11 cellular contexts compared by ENCODE assay signal in the genomic region with DNA sequence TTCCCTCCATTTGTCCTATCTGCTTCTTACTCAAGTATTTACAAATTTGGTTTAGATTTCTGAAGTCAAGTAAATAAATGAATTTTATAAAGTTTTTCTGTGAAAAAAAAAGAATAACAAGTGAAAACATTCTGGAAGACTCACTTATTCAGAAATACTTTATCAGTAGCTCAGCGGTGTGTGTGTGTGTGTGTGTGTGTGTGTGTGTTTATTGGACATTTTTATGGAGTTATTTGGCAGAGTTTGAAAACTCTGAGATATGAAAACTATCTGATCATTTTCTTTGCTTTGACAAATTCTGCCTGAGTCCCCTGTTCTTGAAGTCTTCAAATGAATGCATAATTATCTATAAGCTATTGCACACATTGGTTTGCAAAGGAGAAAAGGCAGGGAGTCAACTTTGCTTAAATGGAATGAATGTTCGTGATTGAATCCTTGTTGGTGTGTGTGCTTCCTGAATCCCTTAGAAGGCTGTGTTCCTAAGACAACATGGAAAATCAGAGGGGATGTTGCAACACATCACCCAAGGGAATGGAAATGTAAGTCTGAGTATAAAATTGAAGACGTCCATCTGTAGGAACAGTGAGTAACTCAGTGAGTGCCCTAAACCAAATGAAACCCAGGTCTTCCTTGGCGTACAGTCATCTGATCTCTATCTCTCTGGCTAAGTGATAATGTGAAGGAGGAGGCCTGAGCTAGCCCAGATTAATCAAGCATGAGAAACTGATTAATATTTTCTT.
DNase-seq lines count a peak whose midpoint lies in the region; ATAC-seq, FAIRE-seq and TF ChIP-seq lines count a peak whose summit lies in the region.
"Had no signal": no experiment of that assay in that cellular context is flagged by ENCODE, and none has a peak within 500 bp of the region (broad histone marks: within the 10 kb centered on the region; RNA-seq: fewer than 3 reads in every experiment).

No MANE protein-coding gene starts in this region.

- H3K27me3 ChIP-seq in endothelial cell of umbilical vein (ENCODE audit: control insufficient read depth in 2 of 2, insufficient read depth in 2 of 2, low read length in 2 of 2): no peaks in the 10 kb centered on the region

- no peak overlapping the region for H3K4me2 ChIP-seq in endothelial cell of umbilical vein (ENCODE audit: insufficient read depth, low read length)

- BruUV-seq in endothelial cell of umbilical vein (replicated peaks; lab: Mats Ljungman, UMichigan): no TSS peak

- no peak overlapping the region for H3K4me3 Mint-ChIP-seq in nephron
- H3K4me3 Mint-ChIP-seq: memory B cell had no signal

- CTCF ChIA-PET in endothelial cell of umbilical vein (lab: Charles Lee): interaction anchor here (1.1 to 1.6 kb wide), 4 partner anchors 10 to 515 kb away, joined by 3 to 6 read pairs (median 4); no protein-coding TSS in a partner anchor

- peak overlapping the region; percentile 25 for H2AFZ ChIP-seq in endothelial cell of umbilical vein (ENCODE audit: low read depth, low read length)

- H3K4me1 Mint-ChIP-seq in nephron: peaks cover 14% of the 10 kb centered on the region
- H3K4me1 Mint-ChIP-seq: memory B cell had no signal

- no peaks in the 10 kb centered on the region for H4K20me1 ChIP-seq in endothelial cell of umbilical vein (replicated peaks; ENCODE audit: control insufficient read depth, extremely low read depth, insufficient read depth, low read length)

- H3K4me1 ChIP-seq in endothelial cell of umbilical vein (ENCODE audit: control insufficient read depth, extremely low read depth, insufficient read depth, low read length): no peaks in the 10 kb centered on the region

- H3K9ac ChIP-seq in endothelial cell of umbilical vein (replicated peaks; ENCODE audit: extremely low read depth, insufficient read depth, low read length): no peak overlapping the region

- POLR2A ChIA-PET in endothelial cell of umbilical vein (lab: Charles Lee): no interaction called here

- TF ChIP-seq POLR2A in endothelial cell of umbilical vein (IDR thresholded peaks at IDR 0.05; ENCODE audit: low read depth, low read length): no peak

- no peaks in the 10 kb centered on the region for H3K79me2 ChIP-seq in endothelial cell of umbilical vein (ENCODE audit: control insufficient read depth, insufficient read depth, low read length)

- DNase-seq in AG10803 (ENCODE audit: low read depth): peak; percentile 99
- peak; percentile 45 for DNase-seq in endothelial cell of umbilical vein (ENCODE audit: low read depth, low spot score)
- DNase-seq in iPS-NIHi7 (ENCODE audit: extremely low spot score): no peak
- no peak for DNase-seq in KG1 (lab: John Stamatoyannopoulos, UW)
- DNase-seq: NCI-H82 had no signal

- no peaks in the 10 kb centered on the region for H3K9me3 Mint-ChIP-seq in nephron
- H3K9me3 Mint-ChIP-seq: memory B cell had no signal

- H3K9me1 ChIP-seq in endothelial cell of umbilical vein (replicated peaks; ENCODE audit: control insufficient read depth, extremely low read depth, insufficient read depth, low read length): no peaks in the 10 kb centered on the region

- no peak overlapping the region for H3K27ac ChIP-seq in endothelial cell of umbilical vein (ENCODE audit: insufficient read depth, low read depth, low read length)

- ATAC-seq in HG03565 (IDR thresholded peaks at IDR 0.05; ENCODE audit: unreplicated experiment) (peak; percentile 65), GM21786 (IDR thresholded peaks at IDR 0.05; ENCODE audit: unreplicated experiment) (no peak), GM21619 (IDR thresholded peaks at IDR 0.05; ENCODE audit: unreplicated experiment) (no peak)

- H3K36me3 ChIP-seq in endothelial cell of umbilical vein (ENCODE audit: control insufficient read depth in 2 of 2, extremely low read depth in 1 of 2, insufficient read depth in 2 of 2, low read length in 2 of 2): no peaks in the 10 kb centered on the region

- no peaks in the 10 kb centered on the region for H3K9me3 ChIP-seq in endothelial cell of umbilical vein (replicated peaks; ENCODE audit: control insufficient read depth, insufficient read depth, low read length)

- H3K36me3 Mint-ChIP-seq in nephron (ENCODE audit: low read depth): no peaks in the 10 kb centered on the region
- H3K36me3 Mint-ChIP-seq: memory B cell had no signal

- peaks cover 4% of the 10 kb centered on the region for H3K27me3 Mint-ChIP-seq in nephron (ENCODE audit: low read depth)

- intact Hi-C loops in endothelial cell of umbilical vein (cut with micrococcal nuclease): no loop called here

- H3K27ac Mint-ChIP-seq in nephron: peak overlapping the region; percentile 76 to 92 (median 92)
- H3K27ac Mint-ChIP-seq: memory B cell had no signal

- dilution Hi-C loops in endothelial cell of umbilical vein (cut with MboI; ENCODE audit: extremely low pct_ligation_motif_present, low sequenced_read_pairs): no loop called here

- no peak overlapping the region for H3K4me3 ChIP-seq in AG10803 (ENCODE audit: low read length)
- H3K4me3 ChIP-seq in endothelial cell of umbilical vein (replicated peaks in 1 of 3; ENCODE audit: insufficient read depth in 1 of 3, low read depth in 1 of 3, low read length in 3 of 3): no peak overlapping the region

- TF ChIP-seq CTCF in AG10803 (conservative IDR thresholded peaks at IDR 0.05; ENCODE audit: low read length) (no peak), endothelial cell of umbilical vein (IDR thresholded peaks at IDR 0.05; ENCODE audit: extremely low read depth in 1 of 2, insufficient read depth in 1 of 2, low read depth in 1 of 2, low read length in 2 of 2) (no peak), nephron (IDR thresholded peaks at IDR 0.05; ENCODE audit: unreplicated experiment in 3 of 3) (no peak)

- FAIRE-seq in endothelial cell of umbilical vein (lab: Jason Lieb, UNC): peak; percentile 53
- FAIRE-seq: D721Med had no signal

TF ChIP-seq in endothelial cell of umbilical vein, 7 proteins besides CTCF, POLR2A, EP300 and RAD21:
- TF ChIP-seq MYC (IDR thresholded peaks at IDR 0.05; ENCODE audit: low read depth, low read length) (no peak), EZH2 (IDR thresholded peaks at IDR 0.05; ENCODE audit: borderline replicate concordance, low read depth, low read length, severe bottlenecking) (no peak), FOS (IDR thresholded peaks at IDR 0.05; ENCODE audit: borderline replicate concordance, insufficient read depth, low read length) (no peak), GATA2 (IDR thresholded peaks at IDR 0.05; ENCODE audit: insufficient read depth, insufficient read length, low read depth, low read length) (peak; percentile 73), POLR2AphosphoS5 (IDR thresholded peaks at IDR 0.05; ENCODE audit: insufficient read depth, low read depth, low read length) (no peak), JUN (IDR thresholded peaks at IDR 0.05; ENCODE audit: borderline replicate concordance, insufficient read depth, insufficient read length, low read depth) (no peak)
- TF ChIP-seq, protein P1, sequence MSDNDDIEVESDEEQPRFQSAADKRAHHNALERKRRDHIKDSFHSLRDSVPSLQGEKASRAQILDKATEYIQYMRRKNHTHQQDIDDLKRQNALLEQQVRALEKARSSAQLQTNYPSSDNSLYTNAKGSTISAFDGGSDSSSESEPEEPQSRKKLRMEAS (IDR thresholded peaks at IDR 0.05; ENCODE audit: insufficient read depth, insufficient read length): no peak

Comparison
In these comparisons a context has a peak if more than half of its experiments do, and no peak if none do; other contexts are left out.
1. DNase-seq: peak in AG10803 (single experiment) and endothelial cell of umbilical vein (single experiment); none in iPS-NIHi7 (single experiment) and KG1 (single experiment).